Comparison of ENCODE assay signal across 8 cellular contexts in genomic region chrX:130902783-130903613, GRCh38. TPM values are rescaled to one million over a fixed set of nuclear protein-coding genes. Genes with fewer than 3 reads are reported as not detected.
DNase-seq lines count a peak whose midpoint lies in the region; ATAC-seq and TF ChIP-seq lines count a peak whose summit lies in the region.

Gene ENOX2, minus strand, starts transcription at chrX:130903209. Its CDS starts 199,993 bp downstream, at chrX:130703216.

- H3K4me1 Mint-ChIP-seq in CD8-positive, alpha-beta T cell (ENCODE audit: low read depth) = peaks cover 13% of the 10 kb centered on the region

- no peak for TF ChIP-seq CTCF in CD8-positive, alpha-beta T cell (IDR thresholded peaks at IDR 0.05)

- no peaks in the 10 kb centered on the region for H3K4me1 ChIP-seq in CD8-positive, alpha-beta T cell (ENCODE audit: insufficient read depth, low read length)
- H3K4me1 ChIP-seq in effector memory CD4-positive, alpha-beta T cell (ENCODE audit: control insufficient read depth, insufficient read depth, low read length, poor library complexity, severe bottlenecking) = no peaks in the 10 kb centered on the region

- H3K27ac ChIP-seq in CD8-positive, alpha-beta T cell (ENCODE audit: low read depth, low read length) = peak within 1 kb of the TSS; percentile 60
- peak within 1 kb of the TSS; percentile 82 for H3K27ac ChIP-seq in effector memory CD4-positive, alpha-beta T cell (ENCODE audit: insufficient read depth, low read length, poor library complexity, severe bottlenecking)

- H3K4me3 Mint-ChIP-seq in CD8-positive, alpha-beta T cell = no peak within 1 kb of the TSS

- H3K36me3 ChIP-seq in CD8-positive, alpha-beta T cell (ENCODE audit: insufficient read depth, low read length) = no peaks in the 10 kb centered on the region
- no peaks in the 10 kb centered on the region for H3K36me3 ChIP-seq in effector memory CD4-positive, alpha-beta T cell (ENCODE audit: control insufficient read depth, insufficient read depth, low read length)

- H3K9me3 ChIP-seq in CD8-positive, alpha-beta T cell (ENCODE audit: low read length) = no peaks in the 10 kb centered on the region
- no peaks in the 10 kb centered on the region for H3K9me3 ChIP-seq in effector memory CD4-positive, alpha-beta T cell (ENCODE audit: control insufficient read depth, low read length)

- H3K4me3 ChIP-seq in CD8-positive, alpha-beta T cell (ENCODE audit: low read depth, low read length) = peak within 1 kb of the TSS; percentile 84
- H3K4me3 ChIP-seq in effector memory CD4-positive, alpha-beta T cell (ENCODE audit: insufficient read depth, low read depth, low read length, poor library complexity, severe bottlenecking) = peak within 1 kb of the TSS; percentile 75

- H3K36me3 Mint-ChIP-seq in CD8-positive, alpha-beta T cell = peaks cover 17% of the 10 kb centered on the region

- no peaks in the 10 kb centered on the region for H3K27me3 ChIP-seq in CD8-positive, alpha-beta T cell (ENCODE audit: insufficient read depth, low read length)
- H3K27me3 ChIP-seq in effector memory CD4-positive, alpha-beta T cell (replicated peaks; ENCODE audit: control insufficient read depth, insufficient read depth, low read length, poor library complexity, severe bottlenecking) = no peaks in the 10 kb centered on the region

- CTCF ChIA-PET in CD8-positive, alpha-beta T cell (lab: Charles Lee) = interaction anchor here (1.4 kb wide), 1 partner anchor 14 kb away, joined by 6 read pairs; no protein-coding TSS in a partner anchor

- intact Hi-C loops in CD8-positive, alpha-beta T cell (cut with DNase I, micrococcal nuclease) = loop anchor here (1.0 to 10.0 kb wide), 9 partner anchors 501 to 1301 kb away; partner anchors contain the start of genes RBMX2 (in 2 of the 2), SLC25A14 (in 2 of the 2), ZNF280C (in 2 of the 2) and UTP14A (in 1 of the 2)

- peak; percentile 50 to 84 (median 74) for DNase-seq in CD8-positive, alpha-beta T cell
- DNase-seq in HS-27A (ENCODE audit: low read depth) = peak; percentile 86
- DNase-seq in NK-92 (lab: John Stamatoyannopoulos, UW; ENCODE audit: unreplicated experiment) = peak; percentile 10
- DNase-seq in activated CD8-positive, alpha-beta memory T cell treated with anti-CD3 and anti-CD28 coated beads for 1 hour (ENCODE audit: extremely low read depth in 1 of 2, low read depth in 1 of 2) = peak; percentile 46 to 57
- peak; percentile 69 to 81 (median 78) for DNase-seq in effector memory CD4-positive, alpha-beta T cell
- peak; percentile 95 to 96 for DNase-seq in lung microvascular endothelial cell (ENCODE audit: low read depth in 2 of 2)
- DNase-seq in stimulated activated CD8-positive, alpha-beta memory T cell treated with anti-CD3 and anti-CD28 coated beads, Interleukin-12 subunit alpha, Interleukin-12 subunit beta, amount 100 ng/mL, for 1 hour (ENCODE audit: low read depth) = peak; percentile 59

- no peaks in the 10 kb centered on the region for H3K9me3 Mint-ChIP-seq in CD8-positive, alpha-beta T cell

- peak within 1 kb of the TSS; percentile 70 for H3K27ac Mint-ChIP-seq in CD8-positive, alpha-beta T cell

- H3K27me3 Mint-ChIP-seq in CD8-positive, alpha-beta T cell (ENCODE audit: low read depth) = no peaks in the 10 kb centered on the region

- peak; percentile 95 for ATAC-seq in CD8-positive, alpha-beta T cell
- ATAC-seq in GM19467 (IDR thresholded peaks at IDR 0.05; ENCODE audit: unreplicated experiment) = peak; percentile 97

- POLR2A ChIA-PET in CD8-positive, alpha-beta T cell (lab: Charles Lee) = no interaction called here

RNA-seq across cellular contexts. Expression of gene ENOX2, which starts in this region (rescaled TPM):
- 1 to 10 TPM; 4.0 to 4.6 TPM for total RNA-seq in CD8-positive, alpha-beta T cell
- total RNA-seq in lung microvascular endothelial cell = 6.3 and 8.3 TPM in 2 replicates

Comparison
In these comparisons a context has a peak if more than half of its experiments do, and no peak if none do; other contexts are left out.
1. Peak in every context shown above with its lines: DNase-seq, ATAC-seq, H3K4me3 ChIP-seq and H3K27ac ChIP-seq.
2. DNase-seq: peak in every context shown above with its lines; median percentile 96 in lung microvascular endothelial cell; 86 in HS-27A; 78 in effector memory CD4-positive, alpha-beta T cell; 74 in CD8-positive, alpha-beta T cell; 59 in stimulated activated CD8-positive, alpha-beta memory T cell treated with anti-CD3 and anti-CD28 coated beads, Interleukin-12 subunit alpha, Interleukin-12 subunit beta, amount 100 ng/mL, for 1 hour; 52 in activated CD8-positive, alpha-beta memory T cell treated with anti-CD3 and anti-CD28 coated beads for 1 hour; 10 in NK-92.